Comparison of ENCODE assay signal across 8 cellular contexts in genomic region chr14:30728471-30728870, GRCh38.
"Had no signal": no experiment of that assay in that cellular context is flagged by ENCODE, and none has a peak within 500 bp of the region (broad histone marks: within the 10 kb centered on the region; RNA-seq: fewer than 3 reads in every experiment).

No MANE protein-coding gene starts in this region.

- H3K9me3 ChIP-seq: HAP-1 had no signal

- H2AFZ ChIP-seq: GM23248 had no signal

- H3K4me3 ChIP-seq: GM23248, HAP-1 had no signal

- H3K9ac ChIP-seq: GM23248 had no signal

- DNase-seq: GM23248, GOT3, H7, KBM-7 had no signal

- ATAC-seq: HCT116 had no signal

- H3K27ac ChIP-seq: GM23248, HL-60 had no signal

- H3K4me1 ChIP-seq: HAP-1 had no signal

- H3K4me3 Mint-ChIP-seq: IgD-negative memory B cell had no signal

- H3K27me3 Mint-ChIP-seq: IgD-negative memory B cell had no signal
